Comparison of ENCODE assay signal across 18 cellular contexts in the genomic region with DNA sequence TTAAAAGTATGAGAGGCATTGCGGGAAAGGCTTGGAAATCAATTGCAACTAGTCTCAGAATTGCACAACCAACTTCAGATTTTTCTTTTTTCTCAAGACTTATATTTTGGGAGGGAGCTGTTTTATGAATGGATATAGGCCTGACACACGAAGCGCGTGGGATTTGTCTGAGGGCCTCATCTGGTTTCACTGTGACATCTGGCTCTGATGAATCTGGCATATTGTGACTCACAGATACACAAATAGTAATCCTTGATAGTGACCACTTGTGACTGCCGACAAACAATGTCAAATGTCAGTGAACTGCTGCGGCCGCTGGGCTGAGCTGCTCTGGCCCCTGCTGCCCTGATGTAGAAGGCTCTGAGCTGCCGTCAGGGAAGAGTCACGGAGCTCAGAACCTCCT.
A peak's percentile ranks its signal among the peaks of the same experiment; 100 is the strongest.
DNase-seq lines count a peak whose midpoint lies in the region; ATAC-seq and TF ChIP-seq lines count a peak whose summit lies in the region.
"Had no signal": no experiment of that assay in that cellular context is flagged by ENCODE, and none has a peak within 500 bp of the region (broad histone marks: within the 10 kb centered on the region; RNA-seq: fewer than 3 reads in every experiment).

No MANE protein-coding gene starts in this region.

- H4K20me1 ChIP-seq in fibroblast of lung (ENCODE audit: control insufficient read depth, extremely low read depth, insufficient read depth, low read length): no peaks in the 10 kb centered on the region

- no peak for TF ChIP-seq CTCF in fibroblast of lung (conservative IDR thresholded peaks at IDR 0.05 in 1 of 2, IDR thresholded peaks at IDR 0.05 in 1 of 2; ENCODE audit: low read depth in 1 of 2, low read length in 2 of 2)
- TF ChIP-seq CTCF in mucosa of descending colon (IDR thresholded peaks at IDR 0.05): no peak

- H2AFZ ChIP-seq in fibroblast of lung (ENCODE audit: low read length): no peak overlapping the region

- intact Hi-C loops in mucosa of descending colon (cut with DNase I, micrococcal nuclease): no loop called here

- H3K9me3 ChIP-seq in fibroblast of lung (ENCODE audit: control insufficient read depth, insufficient read depth, low read depth, low read length): no peaks in the 10 kb centered on the region
- H3K9me3 ChIP-seq in mucosa of descending colon: no peaks in the 10 kb centered on the region
- H3K9me3 ChIP-seq: ovary had no signal

- no peaks in the 10 kb centered on the region for H3K79me2 ChIP-seq in fibroblast of lung (ENCODE audit: control insufficient read depth, insufficient read depth, low read length)

- H3K27me3 ChIP-seq in fibroblast of lung (ENCODE audit: control insufficient read depth, insufficient read depth, low read length): no peaks in the 10 kb centered on the region
- H3K27me3 ChIP-seq: ovary had no signal

- H3K4me3 ChIP-seq in fibroblast of lung (replicated peaks in 1 of 4; ENCODE audit: control extremely low read depth in 1 of 4, insufficient read depth in 1 of 4, low read depth in 3 of 4, low read length in 4 of 4): no peak overlapping the region
- no peak overlapping the region for H3K4me3 ChIP-seq in mucosa of descending colon
- H3K4me3 ChIP-seq: ovary, SK-N-MC had no signal

- no peak overlapping the region for H3K9ac ChIP-seq in fibroblast of lung (ENCODE audit: insufficient read depth, low read length)

- peak; percentile 20 for ATAC-seq in mucosa of descending colon
- ATAC-seq in GM18868 (IDR thresholded peaks at IDR 0.05; ENCODE audit: unreplicated experiment): no peak
- no peak for ATAC-seq in GM21786 (IDR thresholded peaks at IDR 0.05; ENCODE audit: unreplicated experiment)
- ATAC-seq in HG02763 (IDR thresholded peaks at IDR 0.05; ENCODE audit: unreplicated experiment): no peak
- ATAC-seq: stimulated activated memory B cell treated with anti-CD40 and anti-IgM and Interleukin-4, amounts not matched to agents 10 μg/mL and 1 μg/mL and 100 μg/mL, for 72 hours; WTC11 had no signal

- H3K36me3 ChIP-seq in fibroblast of lung (ENCODE audit: control insufficient read depth, insufficient read depth, low read length) (no peaks in the 10 kb centered on the region), mucosa of descending colon (ENCODE audit: low read depth) (no peaks in the 10 kb centered on the region)
- H3K36me3 ChIP-seq: ovary had no signal

- no peak overlapping the region for H3K4me2 ChIP-seq in fibroblast of lung (ENCODE audit: extremely low read depth, insufficient read depth, low read length)

- peak overlapping the region; percentile 29 for H3K27ac ChIP-seq in fibroblast of lung (ENCODE audit: insufficient read depth, low read length)
- H3K27ac ChIP-seq: ovary, SK-N-MC had no signal

- peak; percentile 22 for DNase-seq in COLO668 (lab: John Stamatoyannopoulos, UW; ENCODE audit: unreplicated experiment)
- peak; percentile 34 for DNase-seq in NCI-H69 (lab: John Stamatoyannopoulos, UW)
- DNase-seq in fibroblast of lung (ENCODE audit: low read depth in 2 of 2): peak; percentile 54 to 78
- DNase-seq in mucosa of descending colon: peak in 1 of 3 donors; percentile 17
- no peak for DNase-seq in NCI-H345 (lab: John Stamatoyannopoulos, UW)
- DNase-seq: activated CD8-positive, alpha-beta memory T cell treated with anti-CD3 and anti-CD28 coated beads, Interleukin-2, amount 50 U/mL, for 48 hours; effector CD8-positive, alpha-beta T cell; GDM1; hypothalamus; mammary epithelial cell; ovary; stimulated activated CD4-positive, alpha-beta T cell treated with anti-CD3 and anti-CD28 coated beads, Interleukin-2, amount 100 ng/mL, for 48 hours had no signal

- H3K4me1 ChIP-seq in fibroblast of lung (ENCODE audit: control insufficient read depth, extremely low read depth, insufficient read depth, low read length) (peaks cover 14% of the 10 kb centered on the region), mucosa of descending colon (ENCODE audit: low read depth) (peaks cover 3% of the 10 kb centered on the region)
